In the genomic region with DNA sequence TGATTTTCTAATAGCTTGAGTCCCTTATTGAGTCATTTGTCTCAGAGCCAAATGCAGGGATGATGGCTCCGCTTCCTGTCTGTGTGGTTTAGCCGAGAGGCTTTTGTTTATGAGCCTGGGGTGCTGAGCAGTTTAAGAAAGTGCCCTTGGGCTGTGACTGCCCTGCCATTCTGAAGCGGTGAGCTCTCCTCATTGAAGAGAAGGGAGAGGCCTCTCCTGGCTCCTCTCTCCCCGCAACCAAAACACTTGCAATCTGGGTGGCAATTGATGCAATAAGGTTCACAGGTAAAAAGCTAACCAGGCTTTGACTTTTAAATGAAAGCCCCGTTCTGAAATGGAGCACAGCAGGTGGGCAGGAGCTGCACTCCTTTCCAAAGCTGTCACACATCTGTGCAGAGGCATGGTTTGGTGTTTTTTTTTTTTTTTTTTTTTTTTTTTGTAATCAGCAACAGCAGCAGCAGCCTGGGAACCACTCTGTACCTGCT, we compare ENCODE assay signal across 8 cellular contexts.
DNase-seq lines count a peak whose midpoint lies in the region; ATAC-seq and TF ChIP-seq lines count a peak whose summit lies in the region.

No MANE protein-coding gene starts in this region.

- peaks cover 9% of the 10 kb centered on the region; the same call in 1 of the 2 replicates for H3F3A ChIP-seq in PC-9 (ENCODE audit: insufficient read depth, low read depth)

- peaks cover 15% of the 10 kb centered on the region for H3K4me1 ChIP-seq in cardiac muscle cell (ENCODE audit: low read depth)
- H3K4me1 ChIP-seq in PC-9 (replicated peaks; ENCODE audit: insufficient read depth), result peaks cover 7% of the 10 kb centered on the region; the same call in 1 of the 2 replicates

- peaks cover 6% of the 10 kb centered on the region for H3K27me3 Mint-ChIP-seq in stimulated activated naive CD8-positive, alpha-beta T cell treated with anti-CD3 and anti-CD28 coated beads, Interleukin-15, amount 100 ng/mL, for 72 hours

- H3K4me3 ChIP-seq in cardiac muscle cell, result no peak overlapping the region
- no peak overlapping the region for H3K4me3 ChIP-seq in PC-9

- peaks cover 11% of the 10 kb centered on the region for H3K4me1 Mint-ChIP-seq in stimulated activated naive CD8-positive, alpha-beta T cell treated with anti-CD3 and anti-CD28 coated beads, Interleukin-15, amount 100 ng/mL, for 72 hours

- POLR2A ChIA-PET in PC-9 (lab: Charles Lee; ENCODE audit: unreplicated experiment), result no interaction called here

- no peaks in the 10 kb centered on the region for H3K36me3 ChIP-seq in cardiac muscle cell
- H3K36me3 ChIP-seq in PC-9 (ENCODE audit: low read depth), result no peaks in the 10 kb centered on the region

- no peaks in the 10 kb centered on the region for H3K79me2 ChIP-seq in PC-9 (ENCODE audit: low read depth)

- peak overlapping the region; percentile 44 for H3K4me2 ChIP-seq in PC-9

- no peak overlapping the region for H3K27ac ChIP-seq in cardiac muscle cell
- H3K27ac ChIP-seq in PC-9, result peak overlapping the region; percentile 30; the same call in 1 of the 2 replicates

- H3K9me3 ChIP-seq in cardiac muscle cell (ENCODE audit: low read depth) (no peaks in the 10 kb centered on the region), PC-9 (ENCODE audit: insufficient read depth, low read depth) (no peaks in the 10 kb centered on the region)

- H3K27ac Mint-ChIP-seq in stimulated activated naive CD8-positive, alpha-beta T cell treated with anti-CD3 and anti-CD28 coated beads, Interleukin-15, amount 100 ng/mL, for 72 hours, result peak overlapping the region in 1 of 2 donors; percentile 87

- BruUV-seq in PC-9 (replicated peaks; lab: Mats Ljungman, UMichigan), result no TSS peak

- no peaks in the 10 kb centered on the region for H3K9me2 ChIP-seq in PC-9 (ENCODE audit: insufficient read depth)

- ATAC-seq in esophagus mucosa, result peak; percentile 68
- peak; percentile 95 for ATAC-seq in stimulated activated naive CD8-positive, alpha-beta T cell treated with anti-CD3 and anti-CD28 coated beads, Interleukin-15, amount 100 ng/mL, for 72 hours
- ATAC-seq in HG02970 (IDR thresholded peaks at IDR 0.05; ENCODE audit: low FRiP score, unreplicated experiment), result no peak

- CTCF ChIA-PET in PC-9 (lab: Charles Lee), result no interaction called here

- TF ChIP-seq CTCF in cardiac muscle cell (IDR thresholded peaks at IDR 0.05; ENCODE audit: low read depth, low read length) (no peak), PC-9 (conservative IDR thresholded peaks at IDR 0.05) (no peak)

- no peaks in the 10 kb centered on the region for H4K20me1 ChIP-seq in PC-9 (ENCODE audit: insufficient read depth)

- peak overlapping the region in 1 of 2 donors; percentile 29 for H3K4me3 Mint-ChIP-seq in stimulated activated naive CD8-positive, alpha-beta T cell treated with anti-CD3 and anti-CD28 coated beads, Interleukin-15, amount 100 ng/mL, for 72 hours

- H2AFZ ChIP-seq in PC-9, result peak overlapping the region; percentile 44; the same call in 1 of the 2 replicates

- peak; percentile 35 to 64 for DNase-seq in cardiac muscle cell (ENCODE audit: low read depth in 1 of 2, low spot score in 1 of 2)
- DNase-seq in cardiac septum (ENCODE audit: low spot score), result no peak
- peak in 1 of 2 experiments; percentile 60 for DNase-seq in PC-9
- peak; percentile 17 to 43 for DNase-seq in stimulated activated naive CD8-positive, alpha-beta T cell treated with anti-CD3 and anti-CD28 coated beads, Interleukin-15, amount 100 ng/mL, for 72 hours
- DNase-seq in GDM1 (lab: John Stamatoyannopoulos, UW), result no peak
- no peak for DNase-seq in cerebellar nuclear complex (lab: John Stamatoyannopoulos, UW)

- intact Hi-C loops in cardiac septum (cut with DNase I) (no loop called here), PC-9 (cut with micrococcal nuclease; ENCODE audit: unreplicated experiment) (no loop called here)

- H3K27me3 ChIP-seq in cardiac muscle cell (no peaks in the 10 kb centered on the region), PC-9 (ENCODE audit: insufficient read depth, low read depth) (no peaks in the 10 kb centered on the region)

- H3K9me3 Mint-ChIP-seq in stimulated activated naive CD8-positive, alpha-beta T cell treated with anti-CD3 and anti-CD28 coated beads, Interleukin-15, amount 100 ng/mL, for 72 hours, result no peaks in the 10 kb centered on the region

Comparison
In these comparisons a context has a peak if more than half of its experiments do, and no peak if none do; other contexts are left out.
1. DNase-seq: peak in cardiac muscle cell (2 of 2) and stimulated activated naive CD8-positive, alpha-beta T cell treated with anti-CD3 and anti-CD28 coated beads, Interleukin-15, amount 100 ng/mL, for 72 hours (2 of 2); none in cardiac septum (single experiment), GDM1 (single experiment) and cerebellar nuclear complex (0 of 2).